22 cellular contexts compared by ENCODE assay signal in genomic region chr1:53704804-53705445, GRCh38. TPM values are rescaled to one million over a fixed set of nuclear protein-coding genes. Genes with fewer than 3 reads are reported as not detected.
A peak's percentile ranks its signal among the peaks of the same experiment; 100 is the strongest.
DNase-seq lines count a peak whose midpoint lies in the region; ATAC-seq, FAIRE-seq and TF ChIP-seq lines count a peak whose summit lies in the region.
"Had no signal": no experiment of that assay in that cellular context is flagged by ENCODE, and none has a peak within 500 bp of the region (broad histone marks: within the 10 kb centered on the region; RNA-seq: fewer than 3 reads in every experiment).

No MANE protein-coding gene starts in this region.

- H4K5ac ChIP-seq in H9 (ENCODE audit: insufficient read length, low read depth, low read length) (no peak overlapping the region), H1 (ENCODE audit: insufficient read length, low read depth, low read length) (peak overlapping the region; percentile 5)

- H3K4ac ChIP-seq in H9 (ENCODE audit: low read depth, low read length), result no peak overlapping the region
- peak overlapping the region; percentile 47 for H3K4ac ChIP-seq in H1 (replicated peaks; ENCODE audit: insufficient read length, low read depth, low read length)

- no peak for FAIRE-seq in H1 (lab: Jason Lieb, UNC)
- FAIRE-seq: A204.1, D721Med had no signal

- no peak overlapping the region for H2AFZ ChIP-seq in H9 (ENCODE audit: low read length)
- no peak overlapping the region for H2AFZ ChIP-seq in H1 (ENCODE audit: low read length)
- no peak overlapping the region for H2AFZ ChIP-seq in neural progenitor cell (replicated peaks)

- H3K9me3 Mint-ChIP-seq in H9, result peaks cover 0 to 4% of the 10 kb centered on the region in 2 experiments; a peak in 1 of 5 replicates
- no peaks in the 10 kb centered on the region for H3K9me3 Mint-ChIP-seq in neural progenitor cell
- no peaks in the 10 kb centered on the region for H3K9me3 Mint-ChIP-seq in progenitor cell of endocrine pancreas (ENCODE audit: low read depth)

- H3K36me3 Mint-ChIP-seq in H9 (ENCODE audit: insufficient read depth in 1 of 3, low read depth in 3 of 3) (peaks cover 0 to 2% (median 0%) of the 10 kb centered on the region in 3 experiments; a peak in 2 of 7 replicates), neural progenitor cell (no peaks in the 10 kb centered on the region), progenitor cell of endocrine pancreas (ENCODE audit: insufficient read depth) (no peaks in the 10 kb centered on the region)

- peak overlapping the region; percentile 1 for H3K27ac ChIP-seq in H9 (ENCODE audit: insufficient read length, low read depth, low read length)
- H3K27ac ChIP-seq in H1 (ENCODE audit: low read depth, low read length), result peak overlapping the region; percentile 31; the same call in 1 of the 2 replicates
- no peak overlapping the region for H3K27ac ChIP-seq in neural progenitor cell
- H3K27ac ChIP-seq: C4-2B, HL-60 had no signal

- ATAC-seq in GM21367 (IDR thresholded peaks at IDR 0.05; ENCODE audit: unreplicated experiment), result no peak
- ATAC-seq: SK-N-SH treated with all-trans-retinoic acid at 6 μM for 48 hours had no signal

- peaks cover 3% of the 10 kb centered on the region for H3K27me3 Mint-ChIP-seq in H9 (ENCODE audit: low read depth)
- H3K27me3 Mint-ChIP-seq in neural progenitor cell (ENCODE audit: insufficient read depth, low read depth), result peaks cover 13% of the 10 kb centered on the region
- H3K27me3 Mint-ChIP-seq in progenitor cell of endocrine pancreas, result peaks cover 3% of the 10 kb centered on the region

- no peak for TF ChIP-seq RAD21 in H1 (IDR thresholded peaks at IDR 0.05 in 1 of 2, conservative IDR thresholded peaks at IDR 0.05 in 1 of 2; ENCODE audit: low read depth in 2 of 2, low read length in 2 of 2)

- TF ChIP-seq EP300 in H1 (IDR thresholded peaks at IDR 0.05; ENCODE audit: borderline replicate concordance in 1 of 2, low read depth in 2 of 2, low read length in 2 of 2), result no peak

- peaks cover 12% of the 10 kb centered on the region for H3F3A ChIP-seq in neural progenitor cell (ENCODE audit: low read depth)

- peak overlapping the region; percentile 43 for H3K4me2 ChIP-seq in H9 (ENCODE audit: insufficient read depth, insufficient read length, low read length)
- peak overlapping the region; percentile 60 to 86 for H3K4me2 ChIP-seq in H1 (ENCODE audit: insufficient read depth in 1 of 2, low read depth in 2 of 2, low read length in 2 of 2)
- H3K4me2 ChIP-seq in neural progenitor cell, result no peak overlapping the region

- H3K18ac ChIP-seq in H9 (ENCODE audit: insufficient read length, low read depth, low read length), result no peak overlapping the region
- peak overlapping the region; percentile 49 for H3K18ac ChIP-seq in H1 (ENCODE audit: extremely low read depth, low read length)

- H3K79me2 ChIP-seq in H9 (ENCODE audit: insufficient read depth, low read length) (no peaks in the 10 kb centered on the region), H1 (ENCODE audit: control insufficient read depth in 1 of 2, insufficient read depth in 2 of 2, low read length in 2 of 2) (no peaks in the 10 kb centered on the region), neural progenitor cell (ENCODE audit: low read depth) (no peaks in the 10 kb centered on the region)

- no peak overlapping the region for H2AK5ac ChIP-seq in H9 (ENCODE audit: insufficient read length, low read length)
- peak overlapping the region; percentile 2; the same call in 1 of the 2 replicates for H2AK5ac ChIP-seq in H1 (ENCODE audit: low read depth, low read length)

- H4K20me1 ChIP-seq in H9 (ENCODE audit: control insufficient read depth, insufficient read depth, insufficient read length) (no peaks in the 10 kb centered on the region), H1 (replicated peaks in 1 of 2; ENCODE audit: control insufficient read depth in 1 of 2, insufficient read depth in 2 of 2, low read length in 2 of 2) (no peaks in the 10 kb centered on the region), neural progenitor cell (ENCODE audit: low read depth) (no peaks in the 10 kb centered on the region)

- H2BK12ac ChIP-seq in H9 (ENCODE audit: insufficient read length, low read depth, low read length) (no peak overlapping the region), H1 (ENCODE audit: low read depth, low read length) (peak overlapping the region; percentile 89; the same call in 1 of the 2 replicates)

- H3K27ac Mint-ChIP-seq in H9 (peak overlapping the region; percentile 84 to 96 (median 86)), neural progenitor cell (peak overlapping the region; percentile 33), progenitor cell of endocrine pancreas (no peak overlapping the region)
- H3K27ac Mint-ChIP-seq: IgD-negative memory B cell had no signal

- H4K8ac ChIP-seq in H9 (replicated peaks; ENCODE audit: insufficient read length, low read depth, low read length) (no peak overlapping the region), H1 (ENCODE audit: extremely low read depth, insufficient read depth, low read length) (peak overlapping the region; percentile 58; the same call in 1 of the 2 replicates)

- H3K4me1 ChIP-seq in H9 (ENCODE audit: insufficient read depth, low read length) (peaks cover 6% of the 10 kb centered on the region; the same call in 1 of the 2 replicates), H1 (replicated peaks in 1 of 4; ENCODE audit: control insufficient read depth in 3 of 4, insufficient read depth in 4 of 4, low read length in 3 of 4) (peaks cover 21 to 34% (median 29%) of the 10 kb centered on the region in 4 experiments), neural progenitor cell (peaks cover 8% of the 10 kb centered on the region)

- H3K9ac ChIP-seq in H9 (ENCODE audit: extremely low read depth, insufficient read length, low read length) (no peak overlapping the region), H1 (replicated peaks in 1 of 4; ENCODE audit: extremely low read depth in 1 of 4, low read depth in 3 of 4, low read length in 3 of 4) (peak overlapping the region in 1 of 4 experiments; percentile 26; a peak in 2 of 7 replicates), neural progenitor cell (no peak overlapping the region)

- no peak overlapping the region for H3K14ac ChIP-seq in H9 (ENCODE audit: insufficient read depth, low read length)
- H3K14ac ChIP-seq in H1 (ENCODE audit: insufficient read length), result no peak overlapping the region

- H3K36me3 ChIP-seq in H1 (ENCODE audit: control insufficient read depth in 2 of 4, insufficient read depth in 4 of 4, low read length in 3 of 4), result no peaks in the 10 kb centered on the region
- no peaks in the 10 kb centered on the region for H3K36me3 ChIP-seq in neural progenitor cell

- H3K4me3 Mint-ChIP-seq in H9, result peak overlapping the region; percentile 14 to 45; a peak in 4 of 5 replicates
- no peak overlapping the region for H3K4me3 Mint-ChIP-seq in neural progenitor cell
- H3K4me3 Mint-ChIP-seq in progenitor cell of endocrine pancreas (ENCODE audit: low read depth), result no peak overlapping the region
- H3K4me3 Mint-ChIP-seq: IgD-negative memory B cell had no signal

- CTCF ChIA-PET in H1 (lab: Charles Lee; ENCODE audit: partially characterized antibody), result interaction anchor here (0.9 to 4.8 kb wide), 13 partner anchors 10 to 219 kb away, joined by 3 to 28 read pairs (median 3); no protein-coding TSS in a partner anchor

- H3K56ac ChIP-seq in H9 (ENCODE audit: insufficient read length, low read depth, low read length) (no peak overlapping the region), H1 (replicated peaks; ENCODE audit: insufficient read length, low read depth, low read length) (no peak overlapping the region)

- no peak overlapping the region for H3T11ph ChIP-seq in H9 (ENCODE audit: low read length)

- no peak overlapping the region for H2BK15ac ChIP-seq in H9 (ENCODE audit: low read depth, low read length)
- H2BK15ac ChIP-seq in H1 (ENCODE audit: low read length), result no peak overlapping the region

- H3K23me2 ChIP-seq in H9 (ENCODE audit: insufficient read length, low read depth, low read length, poor library complexity, severe bottlenecking), result no peaks in the 10 kb centered on the region
- no peaks in the 10 kb centered on the region; the same call in 1 of the 2 replicates for H3K23me2 ChIP-seq in H1 (ENCODE audit: low read depth, low read length)

- H2BK120ac ChIP-seq in H9 (ENCODE audit: low read depth, low read length, poor library complexity, severe bottlenecking) (no peak overlapping the region), H1 (replicated peaks; ENCODE audit: low read depth, low read length) (peak overlapping the region; percentile 83)

- WGBS in H9 (ENCODE audit: extremely low coverage, insufficient read length, low lambda C conversion rate), result no CpG with 5 or more reads among the region's 8 CpGs
- 17% methylated on average over 8 of the region's 8 CpGs; no CpG with 5 or more reads in 1 of the 2 experiments for WGBS in H1 (ENCODE audit: extremely low coverage in 1 of 2, insufficient coverage in 1 of 2, insufficient read length in 1 of 2, insufficient replicate concordance in 2 of 2, low coverage in 1 of 2, low lambda C conversion rate in 2 of 2, missing lambda C conversion rate in 1 of 2), 2 experiments

- no peak overlapping the region for H4K91ac ChIP-seq in H9 (ENCODE audit: insufficient read length, low read depth, low read length)
- peak overlapping the region; percentile 13 for H4K91ac ChIP-seq in H1 (replicated peaks; ENCODE audit: insufficient read length, low read length)

- H3K4me3 ChIP-seq in H1 (ENCODE audit: extremely low read depth in 1 of 4, insufficient read depth in 2 of 4, low read depth in 3 of 4, low read length in 4 of 4) (peak overlapping the region in 1 of 4 experiments; percentile 26; a peak in 3 of 8 replicates), neural progenitor cell (no peak overlapping the region)

- H3K23ac ChIP-seq in H9 (ENCODE audit: insufficient read length, low read depth, low read length) (no peak overlapping the region), H1 (ENCODE audit: insufficient read length) (no peak overlapping the region)

- H2BK20ac ChIP-seq in H9 (ENCODE audit: low read depth, low read length, poor library complexity, severe bottlenecking), result no peak overlapping the region
- peak overlapping the region; percentile 91 for H2BK20ac ChIP-seq in H1 (ENCODE audit: low read length)

- DNase-seq in H9 (no peak), NCI-H146 treated with DMSO at 0.1 percent for 48 hours (lab: John Stamatoyannopoulos, UW; ENCODE audit: unreplicated experiment) (peak; percentile 75), H1 (ENCODE audit: low read depth in 1 of 2, low spot score in 2 of 2) (peak in 1 of 2 experiments; percentile 54), neural progenitor cell (ENCODE audit: low spot score) (no peak), RKO (ENCODE audit: low spot score) (no peak), progenitor cell of endocrine pancreas (ENCODE audit: low spot score, unreplicated experiment) (no peak)
- DNase-seq: DMS53; GF-D8; H7; Karpas-422; NCI-H1930; NCI-H510A treated with DMSO at 0.1 percent for 48 hours; NCI-H774; NK-92 treated with Interleukin-12 subunit alpha and Interleukin-12 subunit beta, amount 100 ng/mL, for 24 hours had no signal

- no peak; a peak in 1 of 3 replicates for TF ChIP-seq POLR2A in H1 (IDR thresholded peaks at IDR 0.05; ENCODE audit: control extremely low read depth in 1 of 2, low read depth in 2 of 2, low read length in 2 of 2)

- H3K79me1 ChIP-seq in H9 (ENCODE audit: insufficient read depth, low read depth, low read length, poor library complexity, severe bottlenecking) (no peaks in the 10 kb centered on the region), H1 (ENCODE audit: low read depth, low read length) (no peaks in the 10 kb centered on the region)

- no peak overlapping the region for H2BK5ac ChIP-seq in H9 (ENCODE audit: insufficient read length, low read length)
- H2BK5ac ChIP-seq in H1 (ENCODE audit: low read depth, low read length), result peak overlapping the region; percentile 14; the same call in 1 of the 2 replicates

- H3K9me3 ChIP-seq in H9 (ENCODE audit: control insufficient read depth, low read depth, low read length), result no peaks in the 10 kb centered on the region
- H3K9me3 ChIP-seq in H1 (ENCODE audit: insufficient read depth in 2 of 2, low read depth in 1 of 2, low read length in 1 of 2), result no peaks in the 10 kb centered on the region
- no peaks in the 10 kb centered on the region for H3K9me3 ChIP-seq in neural progenitor cell (ENCODE audit: low read depth)

- POLR2A ChIA-PET in H1 (lab: Charles Lee; ENCODE audit: partially characterized antibody), result interaction anchor here (0.7 to 1.0 kb wide), 3 partner anchors 8 to 12 kb away, joined by 3 read pairs; no protein-coding TSS in a partner anchor

- TF ChIP-seq CTCF in H9 (conservative IDR thresholded peaks at IDR 0.05) (no peak), H1 (IDR thresholded peaks at IDR 0.05; ENCODE audit: control extremely low read depth in 1 of 3, insufficient read depth in 1 of 3, low read depth in 1 of 3, low read length in 3 of 3) (no peak), neural progenitor cell (IDR thresholded peaks at IDR 0.05) (no peak), progenitor cell of endocrine pancreas (IDR thresholded peaks at IDR 0.05; ENCODE audit: unreplicated experiment) (no peak)

- H3K27me3 ChIP-seq in H9 (ENCODE audit: insufficient read depth, low read length) (no peaks in the 10 kb centered on the region), H1 (replicated peaks in 1 of 4; ENCODE audit: control insufficient read depth in 3 of 4, extremely low read depth in 1 of 4, insufficient read depth in 3 of 4, low read length in 3 of 4) (no peaks in the 10 kb centered on the region), neural progenitor cell (peaks cover 7% of the 10 kb centered on the region)

- H3K4me1 Mint-ChIP-seq in H9 (peaks cover 41 to 56% of the 10 kb centered on the region in 2 experiments), neural progenitor cell (peaks cover 22% of the 10 kb centered on the region), progenitor cell of endocrine pancreas (ENCODE audit: low read depth) (peaks cover 30% of the 10 kb centered on the region)

RNA-seq across cellular contexts. Expression of gene GLIS1, which starts 34.0 kb away (rescaled TPM):
- total RNA-seq in H9 (2021), result 0.11 and 0.28 TPM in 2 replicates
- 0.21 and 0.22 TPM in 2 replicates for total RNA-seq in H1 (2021; fragmentation: NEBNext Ultra II Directional; extraction: Animal tissue kit (Norgen Biotek cat#: 25700))
- polyA plus RNA-seq in H1 (2011; rRNA removed), result 0.15 and 0.17 TPM in 2 replicates
- polyA plus RNA-seq in H1 (2011; cell fraction: cytosol; rRNA removed), result 0.06 TPM
- polyA plus RNA-seq in H1 (2011; cell fraction: nucleus; rRNA removed), result 0.31 TPM
- 0.08 to 0.11 TPM (median 0.10 TPM) in 3 of 4 replicates, not detected in the other for polyA plus RNA-seq in H1 (2012, experiment 1 of 2)
- 0.08 TPM for polyA plus RNA-seq in H1 (2012, experiment 2 of 2)
- polyA plus RNA-seq in H1 (2013, experiment 1 of 2), result 0.18 TPM
- 0.18 TPM for polyA plus RNA-seq in H1 (2013, experiment 2 of 2)
- not detected in 2 replicates for polyA minus RNA-seq in H1 (2011; rRNA and poly(A)+ RNA removed)
- polyA minus RNA-seq in H1 (2011; cell fraction: cytosol; rRNA and poly(A)+ RNA removed), result not detected
- not detected for polyA minus RNA-seq in H1 (2011; cell fraction: nucleus; rRNA and poly(A)+ RNA removed)
- total RNA-seq in neural progenitor cell (ENCODE audit: low replicate concordance), result not detected in 2 replicates
- total RNA-seq in progenitor cell of endocrine pancreas, result not detected in 2 replicates
- total RNA-seq: HT-29 had no signal
- polyA plus RNA-seq: IgD-negative memory B cell had no signal

Comparison
In these comparisons a context has a peak if more than half of its experiments do, and no peak if none do; other contexts are left out.
1. H3K4me3 Mint-ChIP-seq: peak in H9 (2 of 2); none in neural progenitor cell (single experiment) and progenitor cell of endocrine pancreas (single experiment).